In the genomic region with DNA sequence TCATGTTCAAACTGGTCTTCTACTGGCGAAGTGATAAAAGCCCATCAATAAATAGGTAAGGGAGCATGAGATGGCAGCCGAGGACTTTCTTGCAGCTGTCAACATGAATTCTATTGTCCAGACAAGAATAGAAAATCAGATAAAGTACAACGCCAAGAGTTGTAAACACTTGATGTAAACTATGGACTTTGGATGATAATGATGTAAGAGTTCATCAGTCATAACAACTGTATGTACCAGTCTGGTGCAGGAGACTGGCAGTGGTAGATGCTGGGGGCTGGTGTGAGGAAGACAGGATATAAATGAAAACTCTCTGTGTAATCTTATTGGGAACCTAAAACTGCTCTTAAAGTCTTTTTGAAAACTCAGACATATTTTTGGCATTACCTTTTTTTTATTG, we compare ENCODE assay signal across 24 cellular contexts.
DNase-seq lines count a peak whose midpoint lies in the region; TF ChIP-seq lines count a peak whose summit lies in the region.
"Had no signal": no experiment of that assay in that cellular context is flagged by ENCODE, and none has a peak within 500 bp of the region (broad histone marks: within the 10 kb centered on the region; RNA-seq: fewer than 3 reads in every experiment).

No MANE protein-coding gene starts in this region.

- H3K4me1 Mint-ChIP-seq in HFFc6 (ENCODE audit: low read depth) (peaks cover 55% of the 10 kb centered on the region), mesothelial cell of epicardium (peaks cover 3% of the 10 kb centered on the region)

- no peak overlapping the region for H3K18ac ChIP-seq in mesenchymal stem cell (ENCODE audit: low read depth in 1 of 2, low read length in 2 of 2)

- no peak overlapping the region for H2BK12ac ChIP-seq in mesenchymal stem cell (ENCODE audit: low read length in 2 of 2)

- H3K36me3 Mint-ChIP-seq in HFFc6 (ENCODE audit: low read depth) (peaks cover 35% of the 10 kb centered on the region), mesothelial cell of epicardium (peaks cover 7% of the 10 kb centered on the region)
- H3K36me3 Mint-ChIP-seq: CD4-positive, CD25-positive, alpha-beta regulatory T cell; stimulated activated naive B cell treated with anti-CD40 and anti-IgM and Interleukin-4, amounts not matched to agents 10 μg/mL and 1 μg/mL and 100 μg/mL, for 72 hours had no signal

- H3K9me3 Mint-ChIP-seq in HFFc6 (no peaks in the 10 kb centered on the region), mesothelial cell of epicardium (no peaks in the 10 kb centered on the region)
- H3K9me3 Mint-ChIP-seq: CD4-positive, CD25-positive, alpha-beta regulatory T cell; neural crest cell; stimulated activated naive B cell treated with anti-CD40 and anti-IgM and Interleukin-4, amounts not matched to agents 10 μg/mL and 1 μg/mL and 100 μg/mL, for 72 hours had no signal

- H3K4me3 Mint-ChIP-seq in HFFc6 = peak overlapping the region; percentile 79
- no peak overlapping the region for H3K4me3 Mint-ChIP-seq in mesothelial cell of epicardium
- H3K4me3 Mint-ChIP-seq: neural crest cell; stimulated activated naive B cell treated with anti-CD40 and anti-IgM and Interleukin-4, amounts not matched to agents 10 μg/mL and 1 μg/mL and 100 μg/mL, for 72 hours had no signal

- H3K9ac ChIP-seq in mesenchymal stem cell (ENCODE audit: low read length) = no peak overlapping the region

- peaks cover 0 to 7% of the 10 kb centered on the region in 2 experiments for H3K36me3 ChIP-seq in mesenchymal stem cell (ENCODE audit: control insufficient read depth in 1 of 2, insufficient read depth in 2 of 2, low read depth in 1 of 2, low read length in 2 of 2)

- no peak overlapping the region for H2AFZ ChIP-seq in mesenchymal stem cell (ENCODE audit: low read depth, low read length)

- TF ChIP-seq CTCF in HFFc6 (IDR thresholded peaks at IDR 0.05) (no peak), mesothelial cell of epicardium (IDR thresholded peaks at IDR 0.05; ENCODE audit: unreplicated experiment) (no peak)

- H3K79me1 ChIP-seq in mesenchymal stem cell (replicated peaks; ENCODE audit: low read length, poor library complexity, severe bottlenecking) = no peaks in the 10 kb centered on the region

- H3K27me3 Mint-ChIP-seq in HFFc6 (ENCODE audit: insufficient read depth) = peaks cover 4% of the 10 kb centered on the region
- no peaks in the 10 kb centered on the region for H3K27me3 Mint-ChIP-seq in mesothelial cell of epicardium (ENCODE audit: low read depth)
- H3K27me3 Mint-ChIP-seq: progenitor cell of endocrine pancreas had no signal

- H3K4ac ChIP-seq in mesenchymal stem cell (ENCODE audit: low read depth in 1 of 2, low read length in 2 of 2) = no peak overlapping the region

- no peak overlapping the region for H2AK5ac ChIP-seq in mesenchymal stem cell (ENCODE audit: low read length, severe bottlenecking)

- no peak overlapping the region for H3K4me3 ChIP-seq in mesenchymal stem cell (ENCODE audit: insufficient read depth in 1 of 2, low read depth in 1 of 2, low read length in 2 of 2)
- H3K4me3 ChIP-seq: dorsolateral prefrontal cortex, tibial nerve had no signal

- H3K14ac ChIP-seq in mesenchymal stem cell (ENCODE audit: low read length in 2 of 2) = no peak overlapping the region

- no peak overlapping the region for H4K91ac ChIP-seq in mesenchymal stem cell (ENCODE audit: low read length)

- H3K4me2 ChIP-seq in mesenchymal stem cell (ENCODE audit: low read length, poor library complexity, severe bottlenecking) = no peak overlapping the region

- H2BK5ac ChIP-seq in mesenchymal stem cell (ENCODE audit: low read depth, low read length, poor library complexity, severe bottlenecking) = no peak overlapping the region

- H3K27ac Mint-ChIP-seq in HFFc6 (peak overlapping the region; percentile 88), mesothelial cell of epicardium (no peak overlapping the region)
- H3K27ac Mint-ChIP-seq: progenitor cell of endocrine pancreas; stimulated activated naive B cell treated with anti-CD40 and anti-IgM and Interleukin-4, amounts not matched to agents 10 μg/mL and 1 μg/mL and 100 μg/mL, for 72 hours had no signal

- DNase-seq in ELR (ENCODE audit: low read depth) (peak; percentile 14), HFFc6 (no peak), amniotic epithelial cell (ENCODE audit: low read depth) (peak; percentile 74), mesenchymal stem cell (peak; percentile 24), mesothelial cell of epicardium (ENCODE audit: low spot score in 2 of 2, unreplicated experiment in 2 of 2) (no peak), Kasumi-1 (lab: John Stamatoyannopoulos, UW) (no peak)
- DNase-seq in activated CD8-positive, alpha-beta memory T cell treated with anti-CD3 and anti-CD28 coated beads for 24 hours = no peak
- DNase-seq: activated CD4-positive, CD25-positive, alpha-beta regulatory T cell treated with anti-CD3 and anti-CD28 coated beads, Interleukin-2, amount 50 U/mL, for 72 hours; activated naive CD4-positive, alpha-beta T cell; aorta; caudate nucleus; DMS 273 treated with DMSO at 0.1 percent for 48 hours; dorsolateral prefrontal cortex; H7; KBM-7; left ventricle myocardium superior; NCI-H1694; NCI-H2227 treated with DMSO at 0.1 percent for 48 hours; stimulated activated CD4-positive, alpha-beta T cell treated with anti-CD3 and anti-CD28 coated beads, Interleukin-2, amount 100 ng/mL, for 24 hours; stimulated activated naive B cell treated with anti-CD40 and anti-IgM and Interleukin-4, amounts not matched to agents 10 μg/mL and 1 μg/mL and 100 μg/mL, for 72 hours had no signal

- H3K9me3 ChIP-seq in mesenchymal stem cell (ENCODE audit: control insufficient read depth, low read length) = no peaks in the 10 kb centered on the region
- H3K9me3 ChIP-seq: tibial nerve had no signal

- H4K8ac ChIP-seq in mesenchymal stem cell (ENCODE audit: low read length) = no peak overlapping the region

- H2BK15ac ChIP-seq in mesenchymal stem cell (ENCODE audit: low read depth, poor library complexity, severe bottlenecking) = no peak overlapping the region

- H3K23ac ChIP-seq in mesenchymal stem cell (ENCODE audit: low read length in 2 of 2) = no peak overlapping the region

- 70% methylated on average over 3 of the region's 3 CpGs for WGBS in mesenchymal stem cell

- H3K27ac ChIP-seq in mesenchymal stem cell (ENCODE audit: low read length, poor library complexity, severe bottlenecking) = no peak overlapping the region

- H3K4me1 ChIP-seq in mesenchymal stem cell (ENCODE audit: control insufficient read depth, insufficient read depth, low read depth, low read length) = peaks cover 2% of the 10 kb centered on the region

- H3K27me3 ChIP-seq in mesenchymal stem cell (ENCODE audit: control insufficient read depth in 1 of 2, insufficient read depth in 1 of 2, low read length in 2 of 2) = no peaks in the 10 kb centered on the region
- H3K27me3 ChIP-seq: dorsolateral prefrontal cortex, tibial nerve had no signal

- H2BK120ac ChIP-seq in mesenchymal stem cell (ENCODE audit: low read depth, low read length) = no peak overlapping the region

Comparison
In these comparisons a context has a peak if more than half of its experiments do, and no peak if none do; other contexts are left out.
1. DNase-seq: peak in ELR (single experiment), amniotic epithelial cell (single experiment) and mesenchymal stem cell (single experiment); none in HFFc6 (single experiment), mesothelial cell of epicardium (0 of 2), Kasumi-1 (0 of 2) and activated CD8-positive, alpha-beta memory T cell treated with anti-CD3 and anti-CD28 coated beads for 24 hours (single experiment).